6 cellular contexts compared by ENCODE assay signal in genomic region chr10:47609311-47609710, GRCh38.
DNase-seq lines count a peak whose midpoint lies in the region; ATAC-seq and TF ChIP-seq lines count a peak whose summit lies in the region.
"Not testable (repeated sequence)": the region's sequence is repeated elsewhere in the genome, so short reads cannot be mapped to it uniquely, and the experiment has no call there.

No MANE protein-coding gene starts in this region.

- H3K36me3 Mint-ChIP-seq in activated CD4-positive, alpha-beta T cell treated with anti-CD3 and anti-CD28 coated beads for 36 hours (ENCODE audit: low read depth); activated T-cell treated with anti-CD3 and anti-CD28 coated beads, Interleukin-2, amount 50 U/mL, for 72 hours (ENCODE audit: insufficient read depth in 2 of 2); activated naive CD4-positive, alpha-beta T cell treated with anti-CD3 and anti-CD28 coated beads, Interleukin-2, amount 50 U/mL, for 72 hours; stimulated activated memory B cell treated with anti-CD40 and anti-IgM and Interleukin-4, amounts not matched to agents 10 μg/mL and 1 μg/mL and 100 μg/mL, for 72 hours: not testable (repeated sequence)

- TF ChIP-seq CTCF in foreskin keratinocyte (conservative IDR thresholded peaks at IDR 0.05): not testable (repeated sequence)

- peak; percentile 81 for ATAC-seq in activated CD4-positive, alpha-beta T cell treated with anti-CD3 and anti-CD28 coated beads for 36 hours
- peak; percentile 82 to 86 for ATAC-seq in activated T-cell treated with anti-CD3 and anti-CD28 coated beads, Interleukin-2, amount 50 U/mL, for 72 hours (replicated peaks in 1 of 2)
- peak; percentile 51 to 69 for ATAC-seq in activated naive CD4-positive, alpha-beta T cell treated with anti-CD3 and anti-CD28 coated beads, Interleukin-2, amount 50 U/mL, for 72 hours
- ATAC-seq in foreskin keratinocyte: peak; percentile 63
- ATAC-seq in stimulated activated memory B cell treated with anti-CD40 and anti-IgM and Interleukin-4, amounts not matched to agents 10 μg/mL and 1 μg/mL and 100 μg/mL, for 72 hours: peak; percentile 65
- peak; percentile 69 for ATAC-seq in stimulated activated naive CD8-positive, alpha-beta T cell treated with anti-CD3 and anti-CD28 coated beads, Interleukin-15, Interleukin-2, amounts not matched to agents 100 U/mL and 50 U/mL, for 24 hours

- intact Hi-C loops in activated CD4-positive, alpha-beta T cell treated with anti-CD3 and anti-CD28 coated beads for 36 hours (cut with DNase I, micrococcal nuclease): not testable (repeated sequence)

- POLR2A ChIA-PET in activated CD4-positive, alpha-beta T cell treated with anti-CD3 and anti-CD28 coated beads for 36 hours (lab: Charles Lee): not testable (repeated sequence)

- not testable (repeated sequence) for H3K4me1 ChIP-seq in foreskin keratinocyte

- not testable (repeated sequence) for H3K27ac ChIP-seq in foreskin keratinocyte

- DNase-seq in activated CD4-positive, alpha-beta T cell treated with anti-CD3 and anti-CD28 coated beads for 36 hours; activated T-cell treated with anti-CD3 and anti-CD28 coated beads, Interleukin-2, amount 50 U/mL, for 72 hours; activated naive CD4-positive, alpha-beta T cell treated with anti-CD3 and anti-CD28 coated beads, Interleukin-2, amount 50 U/mL, for 72 hours (ENCODE audit: low spot score in 2 of 2); foreskin keratinocyte; stimulated activated naive CD8-positive, alpha-beta T cell treated with anti-CD3 and anti-CD28 coated beads, Interleukin-15, Interleukin-2, amounts not matched to agents 100 U/mL and 50 U/mL, for 24 hours: not testable (repeated sequence)

- H3K4me3 Mint-ChIP-seq in activated CD4-positive, alpha-beta T cell treated with anti-CD3 and anti-CD28 coated beads for 36 hours; activated T-cell treated with anti-CD3 and anti-CD28 coated beads, Interleukin-2, amount 50 U/mL, for 72 hours; stimulated activated memory B cell treated with anti-CD40 and anti-IgM and Interleukin-4, amounts not matched to agents 10 μg/mL and 1 μg/mL and 100 μg/mL, for 72 hours: not testable (repeated sequence)

- not testable (repeated sequence) for H3K4me1 Mint-ChIP-seq in activated CD4-positive, alpha-beta T cell treated with anti-CD3 and anti-CD28 coated beads for 36 hours; activated T-cell treated with anti-CD3 and anti-CD28 coated beads, Interleukin-2, amount 50 U/mL, for 72 hours (ENCODE audit: low read depth); stimulated activated memory B cell treated with anti-CD40 and anti-IgM and Interleukin-4, amounts not matched to agents 10 μg/mL and 1 μg/mL and 100 μg/mL, for 72 hours

- H3K27me3 ChIP-seq in foreskin keratinocyte: not testable (repeated sequence)

- H3K27me3 Mint-ChIP-seq in activated CD4-positive, alpha-beta T cell treated with anti-CD3 and anti-CD28 coated beads for 36 hours; activated T-cell treated with anti-CD3 and anti-CD28 coated beads, Interleukin-2, amount 50 U/mL, for 72 hours (ENCODE audit: low read depth); stimulated activated memory B cell treated with anti-CD40 and anti-IgM and Interleukin-4, amounts not matched to agents 10 μg/mL and 1 μg/mL and 100 μg/mL, for 72 hours: not testable (repeated sequence)

- not testable (repeated sequence) for H3K27ac Mint-ChIP-seq in activated CD4-positive, alpha-beta T cell treated with anti-CD3 and anti-CD28 coated beads for 36 hours; activated T-cell treated with anti-CD3 and anti-CD28 coated beads, Interleukin-2, amount 50 U/mL, for 72 hours; activated naive CD4-positive, alpha-beta T cell treated with anti-CD3 and anti-CD28 coated beads, Interleukin-2, amount 50 U/mL, for 72 hours; stimulated activated memory B cell treated with anti-CD40 and anti-IgM and Interleukin-4, amounts not matched to agents 10 μg/mL and 1 μg/mL and 100 μg/mL, for 72 hours

- not testable (repeated sequence) for H3K9me3 Mint-ChIP-seq in activated CD4-positive, alpha-beta T cell treated with anti-CD3 and anti-CD28 coated beads for 36 hours (ENCODE audit: low read depth); activated T-cell treated with anti-CD3 and anti-CD28 coated beads, Interleukin-2, amount 50 U/mL, for 72 hours; activated naive CD4-positive, alpha-beta T cell treated with anti-CD3 and anti-CD28 coated beads, Interleukin-2, amount 50 U/mL, for 72 hours; stimulated activated memory B cell treated with anti-CD40 and anti-IgM and Interleukin-4, amounts not matched to agents 10 μg/mL and 1 μg/mL and 100 μg/mL, for 72 hours

- CTCF ChIA-PET in activated CD4-positive, alpha-beta T cell treated with anti-CD3 and anti-CD28 coated beads for 36 hours (lab: Charles Lee): not testable (repeated sequence)
